In genomic region chr9:126658201-126658600, GRCh38 we compare ENCODE assay signal across 1 cellular context.
TF ChIP-seq lines count a peak whose summit lies in the region.

No MANE protein-coding gene starts in this region.

TF ChIP-seq in HepG2, 621 proteins besides CTCF, POLR2A, EP300 and RAD21 (continued from another document):
- no peak for TF ChIP-seq SMAD3 (CRISPR knock-in tag; IDR thresholded peaks at IDR 0.05)
- no peak for TF ChIP-seq LBX2 (CRISPR knock-in tag; IDR thresholded peaks at IDR 0.05; ENCODE audit: borderline replicate concordance)
- no peak for TF ChIP-seq ZNF678 (CRISPR knock-in tag; IDR thresholded peaks at IDR 0.05)
- no peak for TF ChIP-seq ZFP36 (IDR thresholded peaks at IDR 0.05; ENCODE audit: borderline replicate concordance, low read depth, low read length, partially characterized antibody)
- no peak for TF ChIP-seq HOXA9 (CRISPR knock-in tag; IDR thresholded peaks at IDR 0.05; ENCODE audit: borderline replicate concordance)
- no peak for TF ChIP-seq SOX13 (IDR thresholded peaks at IDR 0.05)
- no peak for TF ChIP-seq SOX13 (CRISPR knock-in tag; conservative IDR thresholded peaks at IDR 0.05 in 1 of 2, IDR thresholded peaks at IDR 0.05 in 1 of 2)
- no peak for TF ChIP-seq ZNF800 (CRISPR knock-in tag; IDR thresholded peaks at IDR 0.05)
- TF ChIP-seq HCFC1 (IDR thresholded peaks at IDR 0.05; ENCODE audit: low read depth, low read length) = no peak
- no peak for TF ChIP-seq TAF15 (IDR thresholded peaks at IDR 0.05; ENCODE audit: low read depth, low read length, poor library complexity, severe bottlenecking)
- TF ChIP-seq ZFAT (CRISPR knock-in tag; conservative IDR thresholded peaks at IDR 0.05) = no peak
- no peak for TF ChIP-seq PRMT3 (CRISPR knock-in tag; IDR thresholded peaks at IDR 0.05; ENCODE audit: borderline replicate concordance, low read depth)
- TF ChIP-seq GMEB1 (CRISPR knock-in tag; IDR thresholded peaks at IDR 0.05; ENCODE audit: borderline replicate concordance) = no peak
- TF ChIP-seq ZNF768 (CRISPR knock-in tag; IDR thresholded peaks at IDR 0.05) = no peak
